In genomic region chr16:51870460-51870859, GRCh38 we compare ENCODE assay signal across 28 cellular contexts.
"Had no signal": no experiment of that assay in that cellular context is flagged by ENCODE, and none has a peak within 500 bp of the region (broad histone marks: within the 10 kb centered on the region; RNA-seq: fewer than 3 reads in every experiment).

No MANE protein-coding gene starts in this region.

- H2AFZ ChIP-seq: parathyroid adenoma had no signal

- ATAC-seq: naive thymus-derived CD8-positive, alpha-beta T cell; natural killer cell treated with Interleukin-12 subunit alpha and Interleukin-12 subunit beta and Interleukin-15 and Interleukin-18, amount 100 ng/mL, for 72 hours; psoas muscle; right cardiac atrium; right lobe of liver; stimulated activated effector memory CD8-positive, alpha-beta T cell treated with anti-CD3 and anti-CD28 coated beads, Interleukin-12 subunit alpha, Interleukin-12 subunit beta, amount 100 ng/mL, for 72 hours; stimulated activated naive B cell treated with anti-CD40 and anti-IgM and Interleukin-4, amounts not matched to agents 10 μg/mL and 1 μg/mL and 100 μg/mL, for 72 hours had no signal

- FAIRE-seq: small intestine, urothelium cell line had no signal

- H3K79me2 ChIP-seq: parathyroid adenoma had no signal

- H3K4me1 ChIP-seq: parathyroid adenoma, psoas muscle, right lobe of liver, sigmoid colon, stomach, thyroid gland, tibial nerve, upper lobe of left lung, vagina had no signal

- DNase-seq: naive thymus-derived CD8-positive, alpha-beta T cell; nephron progenitor cell; nucleus accumbens; ovary; posterior cingulate gyrus; psoas muscle; right cardiac atrium; right lobe of liver; sigmoid colon; small intestine; stimulated activated CD4-positive, alpha-beta T cell treated with anti-CD3 and anti-CD28 coated beads, Interleukin-15, amount 100 ng/mL, for 24 hours; stimulated activated CD4-positive, alpha-beta T cell treated with anti-CD3 and anti-CD28 coated beads, Interleukin-2, amount 100 ng/mL, for 24 hours; stimulated activated CD4-positive, alpha-beta T cell treated with anti-CD3 and anti-CD28 coated beads, Interleukin-2, amount 100 ng/mL, for 48 hours; stimulated activated CD4-positive, alpha-beta T cell treated with anti-CD3 and anti-CD28 coated beads, Interleukin-4, amount 100 ng/mL, for 24 hours; stimulated activated naive B cell treated with anti-CD40 and anti-IgM and Interleukin-4, amounts not matched to agents 10 μg/mL and 1 μg/mL and 100 μg/mL, for 72 hours; stimulated activated naive CD4-positive, alpha-beta T cell treated with Interleukin-2 at 50 U/mL for 16 hours; stomach; thyroid gland; trophoblast cell; upper lobe of left lung had no signal

- H3K36me3 ChIP-seq: neutrophil, ovary, right lobe of liver, sigmoid colon, stomach, thoracic aorta, thyroid gland, tibial nerve, upper lobe of left lung, vagina had no signal

- H3K27ac ChIP-seq: neutrophil, ovary, parathyroid adenoma, psoas muscle, right lobe of liver, sigmoid colon, stomach, thoracic aorta, thyroid gland, tibial nerve, upper lobe of left lung, vagina had no signal

- H3K9ac ChIP-seq: parathyroid adenoma had no signal

- H3K9me3 ChIP-seq: neutrophil, ovary, psoas muscle, right lobe of liver, sigmoid colon, stomach, thoracic aorta, thyroid gland, tibial nerve, upper lobe of left lung, vagina had no signal

- H3K27me3 ChIP-seq: neutrophil, ovary, right lobe of liver, sigmoid colon, stomach, thyroid gland, tibial nerve, upper lobe of left lung, vagina had no signal

- H3K4me3 ChIP-seq: ovary, psoas muscle, right lobe of liver, sigmoid colon, stomach, thoracic aorta, thyroid gland, tibial nerve, upper lobe of left lung, vagina had no signal
